ENCODE assay signal across 32 cellular contexts in the genomic region with DNA sequence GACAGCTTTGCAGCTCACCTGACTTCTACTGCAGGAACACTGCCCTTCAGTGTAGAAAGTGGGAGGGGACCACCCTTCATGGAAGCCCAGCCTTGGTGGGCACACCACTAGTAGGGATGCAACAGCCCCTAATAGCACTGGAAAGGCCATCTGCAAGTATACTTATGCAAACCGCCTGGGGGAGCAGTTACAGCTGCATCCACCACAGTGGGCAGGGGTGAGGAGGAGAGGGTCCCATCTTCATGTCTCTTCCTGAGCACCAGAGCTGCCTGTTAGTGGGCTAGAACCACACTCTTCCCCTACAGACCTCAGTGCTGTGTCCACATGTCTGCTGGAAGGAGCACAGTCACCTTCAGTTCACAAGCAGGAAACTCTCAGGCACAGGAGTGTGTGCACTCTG.
"Had no signal": no experiment of that assay in that cellular context is flagged by ENCODE, and none has a peak within 500 bp of the region (broad histone marks: within the 10 kb centered on the region; RNA-seq: fewer than 3 reads in every experiment).

No MANE protein-coding gene starts in this region.

- H3K27ac ChIP-seq: ascending aorta, breast epithelium, Peyer's patch, SJSA1 had no signal

- H3K27me3 Mint-ChIP-seq: activated CD4-positive, alpha-beta T cell treated with anti-CD3 and anti-CD28 coated beads for 36 hours; activated CD4-positive, alpha-beta T cell treated with anti-CD3 and anti-CD28 coated beads, Interleukin-2, amount 10 ng/mL, durations not matched to agents 7 days and 5 days; activated naive CD4-positive, alpha-beta T cell treated with anti-CD3 and anti-CD28 coated beads, Interleukin-2, amount 50 U/mL, for 24 hours; activated naive CD8-positive, alpha-beta T cell treated with anti-CD3 and anti-CD28 coated beads, Interleukin-2, amount 10 ng/mL, durations not matched to agents 7 days and 5 days; activated T-cell treated with anti-CD3 and anti-CD28 coated beads, Interleukin-2, amount 50 U/mL, for 24 hours had no signal

- H3K36me3 ChIP-seq: ascending aorta, breast epithelium, Peyer's patch, SJSA1 had no signal

- H3K9me3 ChIP-seq: ascending aorta, breast epithelium, SJSA1, SK-N-SH had no signal

- H3K36me3 Mint-ChIP-seq: activated naive CD4-positive, alpha-beta T cell treated with anti-CD3 and anti-CD28 coated beads, Interleukin-2, amount 50 U/mL, for 24 hours; activated naive CD8-positive, alpha-beta T cell treated with anti-CD3 and anti-CD28 coated beads, Interleukin-2, amount 10 ng/mL, durations not matched to agents 7 days and 5 days had no signal

- H3K4me1 Mint-ChIP-seq: activated CD4-positive, alpha-beta T cell treated with anti-CD3 and anti-CD28 coated beads for 36 hours; activated CD4-positive, alpha-beta T cell treated with anti-CD3 and anti-CD28 coated beads, Interleukin-2, amount 10 ng/mL, durations not matched to agents 7 days and 5 days; activated naive CD4-positive, alpha-beta T cell treated with anti-CD3 and anti-CD28 coated beads, Interleukin-2, amount 50 U/mL, for 24 hours; activated naive CD8-positive, alpha-beta T cell treated with anti-CD3 and anti-CD28 coated beads, Interleukin-2, amount 10 ng/mL, durations not matched to agents 7 days and 5 days had no signal

- DNase-seq: activated CD4-positive, alpha-beta T cell treated with anti-CD3 and anti-CD28 coated beads for 36 hours; activated CD4-positive, alpha-beta T cell treated with anti-CD3 and anti-CD28 coated beads, Interleukin-2, amount 10 ng/mL, durations not matched to agents 7 days and 5 days; activated CD4-positive, alpha-beta T cell treated with anti-CD3 and anti-CD28 coated beads, Interleukin-2, amount 50 U/mL, for 48 hours; activated CD8-positive, alpha-beta T cell treated with anti-CD3 and anti-CD28 coated beads, Interleukin-2, amount 10 ng/mL, durations not matched to agents 7 days and 5 days; activated gamma-delta T cell; activated naive CD4-positive, alpha-beta T cell treated with Interleukin-2 at 50 U/mL for 16 hours; activated naive CD8-positive, alpha-beta T cell treated with anti-CD3 and anti-CD28 coated beads, Interleukin-2, amount 10 ng/mL, durations not matched to agents 7 days and 5 days; activated T-cell treated with anti-CD3 and anti-CD28 coated beads, Interleukin-2, amount 50 U/mL, for 24 hours; amygdala; caudate nucleus; NCI-H1092 treated with DMSO at 0.1 percent for 48 hours; NCI-H1417; NCI-H146; NCI-H187 treated with DMSO at 0.1 percent for 48 hours; NCI-H2081; NCI-H2171 treated with DMSO at 0.1 percent for 48 hours; NCI-H2227 treated with DMSO at 0.1 percent for 48 hours; NCI-H524 treated with DMSO at 0.1 percent for 48 hours; PC-3; Peyer's patch; RPMI8226; SHP77 treated with DMSO at 0.1 percent for 48 hours; SK-N-SH had no signal

- FAIRE-seq: TTC549 had no signal

- H3K27me3 ChIP-seq: ascending aorta, breast epithelium, Peyer's patch, SJSA1 had no signal

- H3K4me2 ChIP-seq: SK-N-SH had no signal

- H3K27ac Mint-ChIP-seq: activated CD4-positive, alpha-beta T cell treated with anti-CD3 and anti-CD28 coated beads for 36 hours; activated CD4-positive, alpha-beta T cell treated with anti-CD3 and anti-CD28 coated beads, Interleukin-2, amount 10 ng/mL, durations not matched to agents 7 days and 5 days; activated CD8-positive, alpha-beta T cell treated with anti-CD3 and anti-CD28 coated beads, Interleukin-2, amount 10 ng/mL, durations not matched to agents 7 days and 5 days; activated naive CD4-positive, alpha-beta T cell treated with anti-CD3 and anti-CD28 coated beads, Interleukin-2, amount 50 U/mL, for 24 hours; activated naive CD8-positive, alpha-beta T cell treated with anti-CD3 and anti-CD28 coated beads, Interleukin-2, amount 10 ng/mL, durations not matched to agents 7 days and 5 days; activated T-cell treated with anti-CD3 and anti-CD28 coated beads, Interleukin-2, amount 50 U/mL, for 24 hours; activated T-helper 2 cell treated with anti-CD3 and anti-CD28 coated beads, Interferon-gamma antibody, Interleukin-2, Interleukin-4, amounts not matched to agents 10 μg/mL and 5 μg/mL and 100 μg/mL, durations not matched to agents 14 hours and 24 hours and 36 hours; T-helper 1 cell treated with Interleukin-12 subunit alpha and Interleukin-12 subunit beta and Interleukin-4 antibody, amounts not matched to agents 30 μg/mL and 1 μg/mL, for 36 hours; T-helper 2 cell treated with Interferon-gamma antibody and Interleukin-4, amounts not matched to agents 5 μg/mL and 100 μg/mL, for 36 hours had no signal

- ATAC-seq: activated CD4-positive, alpha-beta T cell treated with anti-CD3 and anti-CD28 coated beads for 36 hours; activated CD4-positive, CD25-positive, alpha-beta regulatory T cell treated with anti-CD3 and anti-CD28 coated beads, Interleukin-2, amount 50 U/mL, for 24 hours; activated CD8-positive, alpha-beta T cell treated with anti-CD3 and anti-CD28 coated beads, Interleukin-2, amount 10 ng/mL, durations not matched to agents 7 days and 5 days; PC-3 had no signal

- H3K4me3 ChIP-seq: ascending aorta, breast epithelium, Peyer's patch, SJSA1 had no signal

- H3K4me3 Mint-ChIP-seq: activated CD4-positive, alpha-beta T cell treated with anti-CD3 and anti-CD28 coated beads for 36 hours; activated CD4-positive, alpha-beta T cell treated with anti-CD3 and anti-CD28 coated beads, Interleukin-2, amount 10 ng/mL, durations not matched to agents 7 days and 5 days; activated CD8-positive, alpha-beta T cell treated with anti-CD3 and anti-CD28 coated beads, Interleukin-2, amount 10 ng/mL, durations not matched to agents 7 days and 5 days; activated naive CD4-positive, alpha-beta T cell treated with anti-CD3 and anti-CD28 coated beads, Interleukin-2, amount 50 U/mL, for 24 hours; activated naive CD8-positive, alpha-beta T cell treated with anti-CD3 and anti-CD28 coated beads, Interleukin-2, amount 10 ng/mL, durations not matched to agents 7 days and 5 days; activated T-cell treated with anti-CD3 and anti-CD28 coated beads, Interleukin-2, amount 50 U/mL, for 24 hours; T-helper 1 cell treated with Interleukin-12 subunit alpha and Interleukin-12 subunit beta and Interleukin-4 antibody, amounts not matched to agents 30 μg/mL and 1 μg/mL, for 36 hours; T-helper 2 cell treated with Interferon-gamma antibody and Interleukin-4, amounts not matched to agents 5 μg/mL and 100 μg/mL, for 36 hours had no signal

- H3K4me1 ChIP-seq: ascending aorta, breast epithelium, Peyer's patch, SJSA1 had no signal

- H3K9ac ChIP-seq: SK-N-SH had no signal
